8 cellular contexts compared by ENCODE assay signal in the genomic region with DNA sequence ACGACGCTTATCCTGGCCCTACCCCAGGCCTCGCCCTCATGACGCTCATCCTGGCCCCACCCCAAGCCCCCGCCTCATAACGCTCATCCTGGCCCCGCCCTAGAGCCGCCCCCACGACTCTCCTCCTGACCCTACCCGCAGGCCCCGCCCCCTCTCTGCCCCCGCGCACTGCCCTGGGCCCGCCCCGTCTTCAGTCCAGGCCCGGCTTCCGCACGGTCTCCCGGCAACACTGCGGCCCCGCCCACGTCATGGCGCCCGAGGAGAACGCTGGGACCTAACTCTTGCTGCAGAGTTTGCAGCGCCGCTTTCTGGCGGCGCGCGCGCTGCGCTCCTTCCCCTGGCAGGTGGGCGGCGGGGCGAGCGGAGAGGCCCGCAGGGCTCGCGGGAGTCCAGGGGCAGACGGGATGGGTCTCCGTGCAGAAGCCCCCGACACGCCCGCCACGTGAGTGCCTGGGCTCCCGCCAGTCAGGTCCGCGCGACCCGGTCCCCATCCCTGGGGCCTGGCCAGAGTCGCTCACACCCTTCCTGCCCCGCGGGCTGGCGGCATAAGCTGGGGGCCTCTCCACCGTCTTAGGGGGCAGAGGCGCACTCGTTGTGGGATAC. TPM values are rescaled to one million over a fixed set of nuclear protein-coding genes. Genes with fewer than 3 reads are reported as not detected.
DNase-seq lines count a peak whose midpoint lies in the region; ATAC-seq, FAIRE-seq and TF ChIP-seq lines count a peak whose summit lies in the region.

No MANE protein-coding gene starts in this region.

- H3K79me2 ChIP-seq in SU-DHL-6 (ENCODE audit: insufficient read depth, low read length), result no peaks in the 10 kb centered on the region

- no peaks in the 10 kb centered on the region for H3K9me3 ChIP-seq in A549
- no peaks in the 10 kb centered on the region for H3K9me3 ChIP-seq in SU-DHL-6 (ENCODE audit: insufficient read depth, low read length)
- H3K9me3 ChIP-seq in iPS DF 6.9 (ENCODE audit: control insufficient read depth, insufficient read depth, low read length), result no peaks in the 10 kb centered on the region

- H3K27ac ChIP-seq in A549 (peak overlapping the region; percentile 83 to 92), SU-DHL-6 (ENCODE audit: low read depth, low read length) (peak overlapping the region; percentile 73), iPS DF 6.9 (ENCODE audit: low read length) (no peak overlapping the region)

- peak overlapping the region; percentile 90 to 94 (median 91) for H3K4me3 Mint-ChIP-seq in brain

- TF ChIP-seq RAD21 in A549 (conservative IDR thresholded peaks at IDR 0.05 in 1 of 2, IDR thresholded peaks at IDR 0.05 in 1 of 2), result no peak

- H3K27ac Mint-ChIP-seq in brain, result peak overlapping the region; percentile 92 to 99 (median 97)

- peaks cover 42% of the 10 kb centered on the region for H3K4me1 Mint-ChIP-seq in brain

- ATAC-seq in A549 (peak; percentile 84 to 97), GM18502 (IDR thresholded peaks at IDR 0.05; ENCODE audit: poor library complexity, unreplicated experiment) (peak; percentile 84), HG02884 (IDR thresholded peaks at IDR 0.05; ENCODE audit: unreplicated experiment) (peak; percentile 62), sciatic nerve (peak; percentile 100)

- no peaks in the 10 kb centered on the region for H3F3A ChIP-seq in SU-DHL-6 (ENCODE audit: insufficient read depth)

- no CpG with 5 or more reads among the region's 58 CpGs for WGBS in A549 (ENCODE audit: missing lambda C conversion rate)
- no CpG with 5 or more reads among the region's 58 CpGs for WGBS in iPS DF 6.9 (ENCODE audit: insufficient coverage, insufficient read length)

- H3K4me1 ChIP-seq in A549 (no peaks in the 10 kb centered on the region; the same call in 2 of the 3 replicates), iPS DF 6.9 (ENCODE audit: control insufficient read depth, insufficient read depth, low read length) (peaks cover 1% of the 10 kb centered on the region; the same call in 1 of the 2 replicates)

- TF ChIP-seq CTCF in A549 (IDR thresholded peaks at IDR 0.05) (no peak), SU-DHL-6 (IDR thresholded peaks at IDR 0.05; ENCODE audit: insufficient read depth, low read length, poor library complexity, severe bottlenecking) (peak; percentile 24), brain (conservative IDR thresholded peaks at IDR 0.05) (peak in 1 of 2 experiments; percentile 42)

- H3K36me3 Mint-ChIP-seq in brain, result peaks cover 4% of the 10 kb centered on the region

- TF ChIP-seq POLR2A in A549 (IDR thresholded peaks at IDR 0.05; ENCODE audit: low read length), result peak; percentile 31

- intact Hi-C loops in sciatic nerve (cut with DNase I), result no loop called here

- peaks cover 8% of the 10 kb centered on the region for H3K27me3 Mint-ChIP-seq in brain

- H2AFZ ChIP-seq in SU-DHL-6 (ENCODE audit: low read depth, low read length, severe bottlenecking), result peak overlapping the region; percentile 83

- no peaks in the 10 kb centered on the region for H3K9me3 Mint-ChIP-seq in brain

- TF ChIP-seq EP300 in A549 (IDR thresholded peaks at IDR 0.05), result no peak

- POLR2A ChIA-PET in A549 (lab: Yijun Ruan, JAX), result interaction anchor here (0.6 kb wide), 1 partner anchor 170 kb away, joined by 3 read pairs; no protein-coding TSS in a partner anchor

- CTCF ChIA-PET in A549 (lab: Yijun Ruan, JAX), result no interaction called here

- no peaks in the 10 kb centered on the region for H4K20me1 ChIP-seq in SU-DHL-6 (ENCODE audit: low read depth, low read length)

- H3K27me3 ChIP-seq in SU-DHL-6 (ENCODE audit: low read length) (no peaks in the 10 kb centered on the region), iPS DF 6.9 (ENCODE audit: control insufficient read depth, insufficient read depth, low read length) (no peaks in the 10 kb centered on the region)

- no peak for FAIRE-seq in A549 (lab: Jason Lieb, UNC)

- DNase-seq in A549 (ENCODE audit: low read depth in 1 of 2, low spot score in 1 of 2), result peak; percentile 36 to 90
- peak; percentile 98 for DNase-seq in NCI-H1436 (lab: John Stamatoyannopoulos, UW)
- DNase-seq in iPS DF 6.9 (ENCODE audit: low read depth, low spot score), result no peak
- DNase-seq in sciatic nerve (ENCODE audit: low spot score), result peak; percentile 99

- no peaks in the 10 kb centered on the region for H3K36me3 ChIP-seq in SU-DHL-6 (ENCODE audit: low read length)
- no peaks in the 10 kb centered on the region for H3K36me3 ChIP-seq in iPS DF 6.9 (ENCODE audit: control insufficient read depth, insufficient read depth, low read length)

- H3K4me2 ChIP-seq in A549 (peak overlapping the region; percentile 80), SU-DHL-6 (ENCODE audit: low read depth, low read length, poor library complexity, severe bottlenecking) (peak overlapping the region; percentile 76)

- H3K9me2 ChIP-seq in SU-DHL-6 (replicated peaks; ENCODE audit: insufficient read depth, low read length), result no peaks in the 10 kb centered on the region

- H3K4me3 ChIP-seq in A549, result peak overlapping the region; percentile 62
- peak overlapping the region; percentile 83 for H3K4me3 ChIP-seq in SU-DHL-6 (ENCODE audit: insufficient read depth, low read length, poor library complexity, severe bottlenecking)
- H3K4me3 ChIP-seq in iPS DF 6.9 (ENCODE audit: low read length), result peak overlapping the region; percentile 78; the same call in 1 of the 2 replicates

- peak overlapping the region; percentile 91 for H3K9ac ChIP-seq in SU-DHL-6 (ENCODE audit: low read length)

TF ChIP-seq in A549, 52 proteins besides CTCF, POLR2A, EP300 and RAD21:
- no peak for TF ChIP-seq CHD2 (IDR thresholded peaks at IDR 0.05; ENCODE audit: low read length, partially characterized antibody)
- no peak for TF ChIP-seq ZFP36 (IDR thresholded peaks at IDR 0.05; ENCODE audit: borderline replicate concordance, partially characterized antibody)
- no peak for TF ChIP-seq CHD4 (IDR thresholded peaks at IDR 0.05; ENCODE audit: borderline replicate concordance)
- no peak for TF ChIP-seq RNF2 (IDR thresholded peaks at IDR 0.05; ENCODE audit: borderline replicate concordance, low read depth)
- no peak for TF ChIP-seq ATOH8 (CRISPR knock-in tag; IDR thresholded peaks at IDR 0.05; ENCODE audit: low read depth)
- no peak for TF ChIP-seq EHMT2 (IDR thresholded peaks at IDR 0.05; ENCODE audit: low read depth)
- TF ChIP-seq PHF8 (IDR thresholded peaks at IDR 0.05; ENCODE audit: borderline replicate concordance, low read depth), result no peak
- no peak for TF ChIP-seq NR3C1 (IDR thresholded peaks at IDR 0.05)
- TF ChIP-seq CBX2 (IDR thresholded peaks at IDR 0.05; ENCODE audit: borderline replicate concordance, low read depth), result no peak
- no peak for TF ChIP-seq CEBPB (IDR thresholded peaks at IDR 0.05)
- no peak for TF ChIP-seq MYC (IDR thresholded peaks at IDR 0.05; ENCODE audit: borderline replicate concordance, low read length)
- TF ChIP-seq, protein P1, sequence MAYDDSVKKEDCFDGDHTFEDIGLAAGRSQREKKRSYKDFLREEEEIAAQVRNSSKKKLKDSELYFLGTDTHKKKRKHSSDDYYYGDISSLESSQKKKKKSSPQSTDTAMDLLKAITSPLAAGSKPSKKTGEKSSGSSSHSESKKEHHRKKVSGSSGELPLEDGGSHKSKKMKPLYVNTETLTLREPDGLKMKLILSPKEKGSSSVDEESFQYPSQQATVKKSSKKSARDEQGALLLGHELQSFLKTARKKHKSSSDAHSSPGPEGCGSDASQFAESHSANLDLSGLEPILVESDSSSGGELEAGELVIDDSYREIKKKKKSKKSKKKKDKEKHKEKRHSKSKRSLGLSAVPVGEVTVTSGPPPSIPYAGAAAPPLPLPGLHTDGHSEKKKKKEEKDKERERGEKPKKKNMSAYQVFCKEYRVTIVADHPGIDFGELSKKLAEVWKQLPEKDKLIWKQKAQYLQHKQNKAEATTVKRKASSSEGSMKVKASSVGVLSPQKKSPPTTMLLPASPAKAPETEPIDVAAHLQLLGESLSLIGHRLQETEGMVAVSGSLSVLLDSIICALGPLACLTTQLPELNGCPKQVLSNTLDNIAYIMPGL (CRISPR knock-in tag; IDR thresholded peaks at IDR 0.05; ENCODE audit: borderline replicate concordance), result no peak
- TF ChIP-seq ZNF302 (CRISPR knock-in tag; IDR thresholded peaks at IDR 0.05), result no peak
- no peak for TF ChIP-seq MAX (IDR thresholded peaks at IDR 0.05)
- TF ChIP-seq TP53 (CRISPR knock-in tag; IDR thresholded peaks at IDR 0.05), result no peak
- no peak for TF ChIP-seq PBX3 (IDR thresholded peaks at IDR 0.05)
- no peak for TF ChIP-seq NFE2L2 (conservative IDR thresholded peaks at IDR 0.05; ENCODE audit: low read length)
TF ChIP-seq in A549: peak in this region for 0.

RNA-seq across cellular contexts. Expression of gene ROPN1B, which starts 52.5 kb away (rescaled TPM):
- not detected in 2 replicates for polyA plus RNA-seq in A549 (2011; rRNA removed)
- polyA plus RNA-seq in A549 (2012; cell fraction: cytosol; rRNA removed), result not detected in 2 replicates
- polyA plus RNA-seq in A549 (2012; cell fraction: nucleus; rRNA removed), result not detected in 2 replicates
- polyA plus RNA-seq in A549 (2017; fragmentation: RNase III; extraction: RNeasy Plus Mini Kit Qiagen cat#74134 plus additional on column Dnase treatment), result not detected in 3 replicates
- not detected in 2 replicates for polyA minus RNA-seq in A549 (2011; rRNA and poly(A)+ RNA removed)
- 5.3 TPM for polyA plus RNA-seq in brain (ENCODE audit: insufficient read depth, low read depth, low replicate concordance)
- total RNA-seq in sciatic nerve, result 5.4 TPM
